Comparison of ENCODE assay signal across 9 cellular contexts in the genomic region with DNA sequence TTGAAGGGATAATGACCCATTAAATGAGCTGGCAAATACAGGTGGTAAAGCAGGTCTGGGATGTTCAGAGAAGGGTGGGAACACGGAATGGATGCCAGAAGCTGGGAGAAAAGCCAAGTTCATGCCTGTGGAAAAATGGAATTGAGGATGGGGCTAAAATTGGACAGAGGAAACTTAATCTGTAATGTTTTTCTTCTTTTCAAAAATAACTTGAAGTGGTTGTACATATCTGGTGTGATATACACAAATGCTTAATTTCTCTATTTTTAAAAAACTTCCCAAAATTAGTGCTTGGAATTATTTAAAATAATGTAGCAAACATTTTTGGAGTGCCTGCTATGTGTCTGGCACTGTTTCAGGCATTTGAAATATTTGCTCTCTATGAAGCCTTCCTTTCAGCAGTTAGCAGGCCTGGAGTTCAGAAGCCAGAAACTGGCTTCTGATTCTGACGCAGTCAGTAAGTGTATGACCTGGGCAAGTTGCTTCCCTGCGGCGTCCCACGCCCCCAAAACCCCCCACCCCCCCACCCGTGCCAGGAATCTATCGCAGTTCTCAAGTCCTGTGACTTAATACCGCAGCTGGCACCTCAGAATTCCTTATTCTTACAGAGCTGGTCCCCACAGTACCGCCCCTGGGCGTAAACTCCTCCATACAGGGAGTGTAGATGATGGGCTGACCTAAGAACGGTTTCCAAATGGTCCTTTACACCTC. TPM values are rescaled to one million over a fixed set of nuclear protein-coding genes. Genes with fewer than 3 reads are reported as not detected.
DNase-seq lines count a peak whose midpoint lies in the region; ATAC-seq and TF ChIP-seq lines count a peak whose summit lies in the region.
"Had no signal": no experiment of that assay in that cellular context is flagged by ENCODE, and none has a peak within 500 bp of the region (broad histone marks: within the 10 kb centered on the region; RNA-seq: fewer than 3 reads in every experiment).

No MANE protein-coding gene starts in this region.

- peak overlapping the region; percentile 66 to 98 (median 97) for H3K27ac Mint-ChIP-seq in IgD-negative memory B cell

- H3K4me1 ChIP-seq in lung (ENCODE audit: control insufficient read depth in 2 of 2, insufficient read depth in 2 of 2, low read length in 2 of 2) (peaks cover 2 to 15% of the 10 kb centered on the region in 2 donors), uterus (peaks cover 6 to 15% of the 10 kb centered on the region in 2 donors)

- peak overlapping the region; percentile 84 for H3K27ac ChIP-seq in brain microvascular endothelial cell
- H3K27ac ChIP-seq in lung (ENCODE audit: low read depth in 1 of 2, low read length in 1 of 2), result peak overlapping the region; percentile 56 to 82
- peak overlapping the region; percentile 77 to 78 for H3K27ac ChIP-seq in uterus

- H3K9me3 ChIP-seq in lung (ENCODE audit: control insufficient read depth in 2 of 2, insufficient read depth in 1 of 2, low read length in 1 of 2), result no peaks in the 10 kb centered on the region
- no peaks in the 10 kb centered on the region for H3K9me3 ChIP-seq in uterus
- H3K9me3 ChIP-seq: mucosa of descending colon had no signal

- intact Hi-C loops in uterus (cut with DNase I; ENCODE audit: low total_unique reads), result no loop called here

- H3K4me1 Mint-ChIP-seq in IgD-negative memory B cell, result peaks cover 26 to 33% (median 29%) of the 10 kb centered on the region in 3 donors

- peaks cover 6% of the 10 kb centered on the region for H3K36me3 Mint-ChIP-seq in IgD-negative memory B cell

- peaks cover 8% of the 10 kb centered on the region for H3K36me3 ChIP-seq in brain microvascular endothelial cell (replicated peaks)
- peaks cover 0 to 7% of the 10 kb centered on the region in 2 donors for H3K36me3 ChIP-seq in lung (ENCODE audit: control insufficient read depth in 2 of 2, insufficient read depth in 2 of 2, low read length in 2 of 2)
- no peaks in the 10 kb centered on the region for H3K36me3 ChIP-seq in uterus

- no peak for ATAC-seq in lung (ENCODE audit: insufficient read depth, low FRiP score)
- ATAC-seq in GM18520 (IDR thresholded peaks at IDR 0.05; ENCODE audit: unreplicated experiment), result no peak

- in situ Hi-C loops in brain microvascular endothelial cell (cut with HindIII; ENCODE audit: low pct_ligation_motif_present, low sequenced_read_pairs), result no loop called here
- in situ Hi-C loops in GM13977 (cut with MboI; ENCODE audit: low pct_unique_long_range_greater_than_20kb, low sequenced_read_pairs, unreplicated experiment), result no loop called here

- H3K27me3 ChIP-seq in brain microvascular endothelial cell (replicated peaks) (no peaks in the 10 kb centered on the region), lung (ENCODE audit: control insufficient read depth, insufficient read depth) (no peaks in the 10 kb centered on the region), uterus (no peaks in the 10 kb centered on the region)

- TF ChIP-seq POLR2A in uterus (IDR thresholded peaks at IDR 0.05), result no peak

- peaks cover 2 to 3% (median 2%) of the 10 kb centered on the region in 3 donors for H3K9me3 Mint-ChIP-seq in IgD-negative memory B cell

- H3K27me3 Mint-ChIP-seq in IgD-negative memory B cell, result no peaks in the 10 kb centered on the region

- DNase-seq in AG20443 (ENCODE audit: low spot score) (peak; percentile 43), brain microvascular endothelial cell (peak; percentile 66), lung (ENCODE audit: low spot score) (peak; percentile 33), uterus (peak in 1 of 2 donors; percentile 20), GM13977 (ENCODE audit: low spot score) (no peak), ecto neural progenitor cell (ENCODE audit: low spot score) (no peak)

- TF ChIP-seq CTCF in brain microvascular endothelial cell (IDR thresholded peaks at IDR 0.05; ENCODE audit: low read depth, low read length, missing control alignments), result no peak
- no peak for TF ChIP-seq CTCF in lung (IDR thresholded peaks at IDR 0.05; ENCODE audit: control extremely low read depth, extremely low read depth)
- no peak for TF ChIP-seq CTCF in uterus (IDR thresholded peaks at IDR 0.05)
- no peak for TF ChIP-seq CTCF in GM13977 (IDR thresholded peaks at IDR 0.05; ENCODE audit: extremely low read depth, insufficient read depth, missing control alignments)

- H3K4me3 ChIP-seq in brain microvascular endothelial cell (ENCODE audit: low read depth, low read length), result peak overlapping the region; percentile 94
- H3K4me3 ChIP-seq in lung, result no peak overlapping the region
- peak overlapping the region; percentile 80 to 95 for H3K4me3 ChIP-seq in uterus

- 62 to 84% methylated on average over 11 of the region's 11 CpGs for WGBS in lung, 2 donors

- peak overlapping the region; percentile 83 to 92 (median 91) for H3K4me3 Mint-ChIP-seq in IgD-negative memory B cell

RNA-seq across cellular contexts. Expression of gene MALSU1, which starts 0.8 kb away (rescaled TPM):
- polyA plus RNA-seq in IgD-negative memory B cell (68.1 TPM), lung (10 to 100 TPM; 26.8 to 41.1 TPM)
- total RNA-seq in lung (10 to 100 TPM; 49.0 to 51.7 TPM), uterus (100 to 1,000 TPM in 1 of 4 donors, 10 to 100 TPM in 3; 33.7 to 117 (median 46.3) TPM)

RNA-seq across cellular contexts. Expression of gene GPNMB, which starts 51.7 kb away (rescaled TPM):
- polyA plus RNA-seq in IgD-negative memory B cell (not detected), lung (10 to 100 TPM; 47.7 to 96.6 TPM)
- total RNA-seq in lung (100 to 1,000 TPM in 1 of 2 donors, 10 to 100 TPM in 1; 58.5 to 127 TPM), uterus (100 to 1,000 TPM in 2 of 4 donors, 10 to 100 TPM in 2; 42.5 to 127 (median 93.7) TPM)

Comparison
In these comparisons a context has a peak if more than half of its experiments do, and no peak if none do; other contexts are left out.
1. DNase-seq: peak in AG20443 (single experiment), brain microvascular endothelial cell (single experiment) and lung (single experiment); none in GM13977 (single experiment) and ecto neural progenitor cell (single experiment).
2. Peak in every context shown above with its lines, with median percentiles within 50 percentile points of each other: H3K27ac ChIP-seq.